In the genomic region with DNA sequence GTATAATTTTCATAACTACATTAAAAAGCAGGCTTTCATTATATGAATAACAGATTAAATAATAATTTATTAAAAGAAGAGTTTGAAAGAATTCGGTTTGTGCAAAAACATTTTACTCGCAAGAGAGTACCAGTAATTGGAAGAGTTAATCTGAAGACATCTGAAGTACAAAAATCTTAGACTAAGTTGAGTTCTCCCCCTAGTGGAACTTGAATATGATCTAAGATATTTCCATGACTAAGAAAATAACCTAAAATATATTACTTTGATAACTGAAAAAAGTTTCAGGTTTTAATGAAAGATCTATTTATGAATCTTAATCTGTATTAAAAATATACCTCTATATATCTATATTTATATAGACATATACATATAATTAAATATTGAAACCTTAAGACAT, we compare ENCODE assay signal across 8 cellular contexts.
A peak's percentile ranks its signal among the peaks of the same experiment; 100 is the strongest.
DNase-seq lines count a peak whose midpoint lies in the region; ATAC-seq and TF ChIP-seq lines count a peak whose summit lies in the region.

No MANE protein-coding gene starts in this region.

- H3K4me3 ChIP-seq in lower leg skin (ENCODE audit: low read depth, poor library complexity, severe bottlenecking) = no peak overlapping the region

- TF ChIP-seq POLR2A in lower leg skin (IDR thresholded peaks at IDR 0.05) = no peak

- ATAC-seq in GM21390 (IDR thresholded peaks at IDR 0.05; ENCODE audit: unreplicated experiment) (peak; percentile 58), GM21825 (IDR thresholded peaks at IDR 0.05; ENCODE audit: unreplicated experiment) (no peak)

- WGBS in lower leg skin, 2 donors = 44 to 48% methylated on average over 2 of the region's 2 CpGs

- TF ChIP-seq CTCF in lower leg skin (IDR thresholded peaks at IDR 0.05) = no peak

- DNase-seq in CD1c-positive myeloid dendritic cell (ENCODE audit: extremely low spot score) (peak; percentile 52), RPMI7951 (ENCODE audit: low read depth) (peak; percentile 33), glomerular endothelial cell (ENCODE audit: extremely low read depth, low read depth, low spot score) (peak; percentile 27), NCI-H2227 treated with DMSO at 0.1 percent for 48 hours (lab: John Stamatoyannopoulos, UW) (no peak), lower leg skin (ENCODE audit: low spot score in 2 of 2) (no peak), glomerular visceral epithelial cell (ENCODE audit: extremely low spot score) (no peak)

- intact Hi-C loops in lower leg skin (cut with DNase I; ENCODE audit: low total_unique reads) = no loop called here

Comparison
In these comparisons a context has a peak if more than half of its experiments do, and no peak if none do; other contexts are left out.
1. DNase-seq: peak in CD1c-positive myeloid dendritic cell (single experiment), RPMI7951 (single experiment) and glomerular endothelial cell (single experiment); none in NCI-H2227 treated with DMSO at 0.1 percent for 48 hours (single experiment), lower leg skin (0 of 2) and glomerular visceral epithelial cell (single experiment).